In genomic region chr12:32533971-32534590, GRCh38 we compare ENCODE assay signal across 8 cellular contexts.
A peak's percentile ranks its signal among the peaks of the same experiment; 100 is the strongest.
DNase-seq lines count a peak whose midpoint lies in the region; ATAC-seq and TF ChIP-seq lines count a peak whose summit lies in the region.

No MANE protein-coding gene starts in this region.

- peaks cover 7% of the 10 kb centered on the region for H3K4me1 Mint-ChIP-seq in central memory CD8-positive, alpha-beta T cell

- no peak for ATAC-seq in central memory CD8-positive, alpha-beta T cell (replicated peaks; ENCODE audit: extremely low read depth, poor library complexity, severe bottlenecking)
- ATAC-seq in lower lobe of right lung = peak; percentile 92 to 94

- peaks cover 36% of the 10 kb centered on the region for H3K27me3 Mint-ChIP-seq in central memory CD8-positive, alpha-beta T cell

- no peaks in the 10 kb centered on the region for H3K9me2 ChIP-seq in GM23248 (ENCODE audit: insufficient read depth)

- H3K27ac ChIP-seq in GM23248 (peak overlapping the region; percentile 51), lower lobe of right lung (peak overlapping the region; percentile 68), transverse colon (peak overlapping the region; percentile 76 to 84 (median 80))

- TF ChIP-seq CTCF in lower lobe of right lung (IDR thresholded peaks at IDR 0.05) (no peak), transverse colon (IDR thresholded peaks at IDR 0.05) (no peak)

- H3K9ac ChIP-seq in GM23248 = peak overlapping the region; percentile 69

- WGBS in GM23248 (ENCODE audit: low coverage in 1 of 2, low lambda C conversion rate in 2 of 2, missing lambda C conversion rate in 2 of 2), 2 experiments = 0 to 1% methylated on average over 6 of the region's 6 CpGs
- 7 to 14% methylated on average over 4 to 6 of the region's 6 CpGs for WGBS in transverse colon (ENCODE audit: low coverage in 1 of 2), 2 donors

- H3K36me3 Mint-ChIP-seq in central memory CD8-positive, alpha-beta T cell (ENCODE audit: insufficient read depth) = no peaks in the 10 kb centered on the region

- no peaks in the 10 kb centered on the region for H4K20me1 ChIP-seq in GM23248 (ENCODE audit: insufficient read depth)

- H3K36me3 ChIP-seq in GM23248 (ENCODE audit: low read depth) = no peaks in the 10 kb centered on the region
- no peaks in the 10 kb centered on the region for H3K36me3 ChIP-seq in lower lobe of right lung
- H3K36me3 ChIP-seq in transverse colon = no peaks in the 10 kb centered on the region

- H3K4me1 ChIP-seq in GM23248 (ENCODE audit: insufficient read depth) (peaks cover 26% of the 10 kb centered on the region), lower lobe of right lung (peaks cover 59% of the 10 kb centered on the region), transverse colon (peaks cover 16 to 64% (median 44%) of the 10 kb centered on the region in 4 donors)

- peaks cover 29% of the 10 kb centered on the region for H3F3A ChIP-seq in GM23248 (ENCODE audit: insufficient read depth)

- peaks cover 7% of the 10 kb centered on the region; the same call in 1 of the 2 replicates for H3K79me2 ChIP-seq in GM23248 (ENCODE audit: insufficient read depth)

- H3K4me3 Mint-ChIP-seq in central memory CD8-positive, alpha-beta T cell = no peak overlapping the region

- H3K4me2 ChIP-seq in GM23248 (ENCODE audit: unreplicated experiment) = peak overlapping the region; percentile 87

- peak overlapping the region; percentile 46 for H3K27ac Mint-ChIP-seq in central memory CD8-positive, alpha-beta T cell (ENCODE audit: low read depth)

- TF ChIP-seq POLR2A in transverse colon (IDR thresholded peaks at IDR 0.05) = peak; percentile 66

- H3K9me3 ChIP-seq in GM23248 (ENCODE audit: low read depth) (no peaks in the 10 kb centered on the region), lower lobe of right lung (no peaks in the 10 kb centered on the region), transverse colon (no peaks in the 10 kb centered on the region)

- DNase-seq in Daoy (ENCODE audit: low read depth) (peak; percentile 61), GM23248 (peak; percentile 88), NCI-H226 (peak; percentile 57), lower lobe of right lung (no peak), transverse colon (peak; percentile 78), GM19238 (ENCODE audit: insufficient read length, low spot score) (no peak)
- no peak for DNase-seq in central memory CD8-positive, alpha-beta T cell (ENCODE audit: low spot score in 2 of 2)
- no peak for DNase-seq in activated CD8-positive, alpha-beta memory T cell treated with anti-CD3 and anti-CD28 coated beads, Interleukin-2, amount 50 U/mL, for 48 hours

- intact Hi-C loops in lower lobe of right lung (cut with DNase I) = no loop called here
- intact Hi-C loops in transverse colon (cut with DNase I; ENCODE audit: low total_unique reads) = no loop called here

- in situ Hi-C loops in GM23248 (cut with MboI) = no loop called here
- in situ Hi-C loops in transverse colon (cut with MboI; ENCODE audit: low pct_ligation_motif_present in 1 of 4, low pct_unique_long_range_greater_than_20kb in 1 of 4, low sequenced_read_pairs in 3 of 4) = no loop called here

- H3K27me3 ChIP-seq in GM23248 (replicated peaks; ENCODE audit: insufficient read depth) (no peaks in the 10 kb centered on the region), lower lobe of right lung (ENCODE audit: low read depth) (no peaks in the 10 kb centered on the region), transverse colon (no peaks in the 10 kb centered on the region)

- H3K9me3 Mint-ChIP-seq in central memory CD8-positive, alpha-beta T cell = no peaks in the 10 kb centered on the region

- TF ChIP-seq EP300 in transverse colon (IDR thresholded peaks at IDR 0.05; ENCODE audit: low read depth) = no peak

- H3K4me3 ChIP-seq in GM23248 (peak overlapping the region; percentile 74), lower lobe of right lung (peak overlapping the region; percentile 47), transverse colon (peak overlapping the region in 3 of 4 donors; percentile 15 to 46 (median 23))

- peak overlapping the region; percentile 62 for H2AFZ ChIP-seq in GM23248

Comparison
In these comparisons a context has a peak if more than half of its experiments do, and no peak if none do; other contexts are left out.
1. DNase-seq: peak in Daoy (single experiment), GM23248 (single experiment), NCI-H226 (single experiment) and transverse colon (single experiment); none in central memory CD8-positive, alpha-beta T cell (0 of 2), lower lobe of right lung (single experiment), GM19238 (single experiment) and activated CD8-positive, alpha-beta memory T cell treated with anti-CD3 and anti-CD28 coated beads, Interleukin-2, amount 50 U/mL, for 48 hours (single experiment).
2. H3K4me3 ChIP-seq: peak in every context shown above with its lines; median percentile 74 in GM23248; 47 in lower lobe of right lung; 23 in transverse colon.
3. Peak in every context shown above with its lines, with median percentiles within 50 percentile points of each other: H3K27ac ChIP-seq.